1 cellular context compared by ENCODE assay signal in genomic region chr1:211521102-211521815, GRCh38.
TF ChIP-seq lines count a peak whose summit lies in the region.

No MANE protein-coding gene starts in this region.

TF ChIP-seq in HepG2, 621 proteins besides CTCF, POLR2A, EP300 and RAD21 (continued from another document and continues in another):
- TF ChIP-seq SOX13 (IDR thresholded peaks at IDR 0.05) (no peak), SOX13 (CRISPR knock-in tag; conservative IDR thresholded peaks at IDR 0.05 in 1 of 2, IDR thresholded peaks at IDR 0.05 in 1 of 2) (peak in 1 of 2 experiments; percentile 56; a peak in 2 of 4 replicates), BRCA1 (CRISPR knock-in tag; IDR thresholded peaks at IDR 0.05) (no peak), ZNF33B (CRISPR knock-in tag; IDR thresholded peaks at IDR 0.05) (no peak), SMAD3 (CRISPR knock-in tag; IDR thresholded peaks at IDR 0.05) (no peak), ATF6 (CRISPR knock-in tag; conservative IDR thresholded peaks at IDR 0.05) (no peak), SMARCE1 (IDR thresholded peaks at IDR 0.05; ENCODE audit: borderline replicate concordance) (no peak), HNF4G (IDR thresholded peaks at IDR 0.05; ENCODE audit: borderline replicate concordance, low read depth, low read length) (peak; percentile 51; the same call in 1 of the 2 replicates), HNF4G (CRISPR knock-in tag; IDR thresholded peaks at IDR 0.05; ENCODE audit: borderline replicate concordance, low read depth) (0 out of 2 replicates have a peak, but pooled peaks have one; percentile 25), NR2F1 (CRISPR knock-in tag; IDR thresholded peaks at IDR 0.05) (no peak), SMAD1 (CRISPR knock-in tag; IDR thresholded peaks at IDR 0.05; ENCODE audit: borderline replicate concordance, low read depth) (no peak), ZBTB42 (CRISPR knock-in tag; IDR thresholded peaks at IDR 0.05) (no peak), PHF20 (CRISPR knock-in tag; IDR thresholded peaks at IDR 0.05) (no peak), MIXL1 (CRISPR knock-in tag; IDR thresholded peaks at IDR 0.05) (no peak), ZNF547 (CRISPR knock-in tag; IDR thresholded peaks at IDR 0.05) (no peak), ZBTB7B (CRISPR knock-in tag; IDR thresholded peaks at IDR 0.05) (no peak), ZNF724P (CRISPR knock-in tag; IDR thresholded peaks at IDR 0.05; ENCODE audit: borderline replicate concordance) (no peak), SIX1 (CRISPR knock-in tag; IDR thresholded peaks at IDR 0.05; ENCODE audit: borderline replicate concordance) (peak; percentile 61; the same call in 1 of the 2 replicates), HOXD1 (CRISPR knock-in tag; IDR thresholded peaks at IDR 0.05) (no peak), GATA4 (IDR thresholded peaks at IDR 0.05; ENCODE audit: borderline replicate concordance, low read depth) (no peak), ATF4 (CRISPR knock-in tag; IDR thresholded peaks at IDR 0.05) (no peak), YEATS4 (CRISPR knock-in tag; IDR thresholded peaks at IDR 0.05; ENCODE audit: borderline replicate concordance) (no peak), CHD2 (IDR thresholded peaks at IDR 0.05; ENCODE audit: low read depth, low read length) (no peak), MAFK (conservative IDR thresholded peaks at IDR 0.05 in 1 of 2, IDR thresholded peaks at IDR 0.05 in 1 of 2; ENCODE audit: low read length in 2 of 2) (no peak), ZNF329 (CRISPR knock-in tag; IDR thresholded peaks at IDR 0.05; ENCODE audit: low read depth) (no peak), ZNF770 (CRISPR knock-in tag; IDR thresholded peaks at IDR 0.05) (no peak), SOX5 (CRISPR knock-in tag; IDR thresholded peaks at IDR 0.05; ENCODE audit: borderline replicate concordance) (peak; percentile 27; the same call in 1 of the 2 replicates), YY1 (IDR thresholded peaks at IDR 0.05; ENCODE audit: insufficient read depth, insufficient replicate concordance, low read depth, low read length) (no peak), ZFP37 (CRISPR knock-in tag; IDR thresholded peaks at IDR 0.05; ENCODE audit: borderline replicate concordance) (no peak), ZNF367 (CRISPR knock-in tag; IDR thresholded peaks at IDR 0.05; ENCODE audit: borderline replicate concordance) (no peak), EEA1 (CRISPR knock-in tag; IDR thresholded peaks at IDR 0.05; ENCODE audit: borderline replicate concordance) (no peak), KDM3A (CRISPR knock-in tag; IDR thresholded peaks at IDR 0.05; ENCODE audit: low read depth) (no peak), SNAI1 (CRISPR knock-in tag; IDR thresholded peaks at IDR 0.05; ENCODE audit: borderline replicate concordance) (no peak)
- TF ChIP-seq, protein P1, sequence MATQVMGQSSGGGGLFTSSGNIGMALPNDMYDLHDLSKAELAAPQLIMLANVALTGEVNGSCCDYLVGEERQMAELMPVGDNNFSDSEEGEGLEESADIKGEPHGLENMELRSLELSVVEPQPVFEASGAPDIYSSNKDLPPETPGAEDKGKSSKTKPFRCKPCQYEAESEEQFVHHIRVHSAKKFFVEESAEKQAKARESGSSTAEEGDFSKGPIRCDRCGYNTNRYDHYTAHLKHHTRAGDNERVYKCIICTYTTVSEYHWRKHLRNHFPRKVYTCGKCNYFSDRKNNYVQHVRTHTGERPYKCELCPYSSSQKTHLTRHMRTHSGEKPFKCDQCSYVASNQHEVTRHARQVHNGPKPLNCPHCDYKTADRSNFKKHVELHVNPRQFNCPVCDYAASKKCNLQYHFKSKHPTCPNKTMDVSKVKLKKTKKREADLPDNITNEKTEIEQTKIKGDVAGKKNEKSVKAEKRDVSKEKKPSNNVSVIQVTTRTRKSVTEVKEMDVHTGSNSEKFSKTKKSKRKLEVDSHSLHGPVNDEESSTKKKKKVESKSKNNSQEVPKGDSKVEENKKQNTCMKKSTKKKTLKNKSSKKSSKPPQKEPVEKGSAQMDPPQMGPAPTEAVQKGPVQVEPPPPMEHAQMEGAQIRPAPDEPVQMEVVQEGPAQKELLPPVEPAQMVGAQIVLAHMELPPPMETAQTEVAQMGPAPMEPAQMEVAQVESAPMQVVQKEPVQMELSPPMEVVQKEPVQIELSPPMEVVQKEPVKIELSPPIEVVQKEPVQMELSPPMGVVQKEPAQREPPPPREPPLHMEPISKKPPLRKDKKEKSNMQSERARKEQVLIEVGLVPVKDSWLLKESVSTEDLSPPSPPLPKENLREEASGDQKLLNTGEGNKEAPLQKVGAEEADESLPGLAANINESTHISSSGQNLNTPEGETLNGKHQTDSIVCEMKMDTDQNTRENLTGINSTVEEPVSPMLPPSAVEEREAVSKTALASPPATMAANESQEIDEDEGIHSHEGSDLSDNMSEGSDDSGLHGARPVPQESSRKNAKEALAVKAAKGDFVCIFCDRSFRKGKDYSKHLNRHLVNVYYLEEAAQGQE (IDR thresholded peaks at IDR 0.05; ENCODE audit: borderline replicate concordance in 1 of 2, low read depth in 1 of 2, low read length in 2 of 2) = no peak; a peak in 1 of 4 replicates
- TF ChIP-seq, protein P2, sequence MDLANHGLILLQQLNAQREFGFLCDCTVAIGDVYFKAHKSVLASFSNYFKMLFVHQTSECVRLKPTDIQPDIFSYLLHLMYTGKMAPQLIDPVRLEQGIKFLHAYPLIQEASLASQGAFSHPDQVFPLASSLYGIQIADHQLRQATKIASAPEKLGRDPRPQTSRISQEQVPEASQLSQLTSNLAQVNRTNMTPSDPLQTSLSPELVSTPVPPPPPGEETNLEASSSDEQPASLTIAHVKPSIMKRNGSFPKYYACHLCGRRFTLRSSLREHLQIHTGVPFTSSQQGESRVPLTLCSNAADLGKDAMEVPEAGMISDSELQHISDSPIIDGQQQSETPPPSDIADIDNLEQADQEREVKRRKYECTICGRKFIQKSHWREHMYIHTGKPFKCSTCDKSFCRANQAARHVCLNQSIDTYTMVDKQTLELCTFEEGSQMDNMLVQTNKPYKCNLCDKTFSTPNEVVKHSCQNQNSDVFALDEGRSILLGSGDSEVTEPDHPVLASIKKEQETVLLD (CRISPR knock-in tag; IDR thresholded peaks at IDR 0.05; ENCODE audit: low read depth) = no peak
- TF ChIP-seq, protein P3, sequence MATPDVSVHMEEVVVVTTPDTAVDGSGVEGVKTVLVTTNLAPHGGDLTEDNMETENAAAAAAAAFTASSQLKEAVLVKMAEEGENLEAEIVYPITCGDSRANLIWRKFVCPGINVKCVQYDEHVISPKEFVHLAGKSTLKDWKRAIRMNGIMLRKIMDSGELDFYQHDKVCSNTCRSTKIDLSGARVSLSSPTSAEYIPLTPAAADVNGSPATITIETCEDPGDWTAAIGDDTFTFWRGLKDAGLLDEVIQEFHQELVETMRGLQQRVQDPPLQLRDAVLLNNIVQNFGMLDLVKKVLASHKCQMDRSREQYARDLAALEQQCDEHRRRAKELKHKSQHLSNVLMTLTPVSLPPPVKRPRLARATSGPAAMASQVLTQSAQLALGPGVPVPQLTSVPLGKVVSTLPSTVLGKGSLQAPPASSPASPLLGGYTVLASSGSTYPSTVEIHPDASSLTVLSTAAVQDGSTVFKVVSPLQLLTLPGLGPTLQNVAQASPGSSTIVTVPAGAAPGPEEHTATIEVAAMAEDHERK (CRISPR knock-in tag; IDR thresholded peaks at IDR 0.05; ENCODE audit: low read depth) = no peak
- TF ChIP-seq, protein P4, sequence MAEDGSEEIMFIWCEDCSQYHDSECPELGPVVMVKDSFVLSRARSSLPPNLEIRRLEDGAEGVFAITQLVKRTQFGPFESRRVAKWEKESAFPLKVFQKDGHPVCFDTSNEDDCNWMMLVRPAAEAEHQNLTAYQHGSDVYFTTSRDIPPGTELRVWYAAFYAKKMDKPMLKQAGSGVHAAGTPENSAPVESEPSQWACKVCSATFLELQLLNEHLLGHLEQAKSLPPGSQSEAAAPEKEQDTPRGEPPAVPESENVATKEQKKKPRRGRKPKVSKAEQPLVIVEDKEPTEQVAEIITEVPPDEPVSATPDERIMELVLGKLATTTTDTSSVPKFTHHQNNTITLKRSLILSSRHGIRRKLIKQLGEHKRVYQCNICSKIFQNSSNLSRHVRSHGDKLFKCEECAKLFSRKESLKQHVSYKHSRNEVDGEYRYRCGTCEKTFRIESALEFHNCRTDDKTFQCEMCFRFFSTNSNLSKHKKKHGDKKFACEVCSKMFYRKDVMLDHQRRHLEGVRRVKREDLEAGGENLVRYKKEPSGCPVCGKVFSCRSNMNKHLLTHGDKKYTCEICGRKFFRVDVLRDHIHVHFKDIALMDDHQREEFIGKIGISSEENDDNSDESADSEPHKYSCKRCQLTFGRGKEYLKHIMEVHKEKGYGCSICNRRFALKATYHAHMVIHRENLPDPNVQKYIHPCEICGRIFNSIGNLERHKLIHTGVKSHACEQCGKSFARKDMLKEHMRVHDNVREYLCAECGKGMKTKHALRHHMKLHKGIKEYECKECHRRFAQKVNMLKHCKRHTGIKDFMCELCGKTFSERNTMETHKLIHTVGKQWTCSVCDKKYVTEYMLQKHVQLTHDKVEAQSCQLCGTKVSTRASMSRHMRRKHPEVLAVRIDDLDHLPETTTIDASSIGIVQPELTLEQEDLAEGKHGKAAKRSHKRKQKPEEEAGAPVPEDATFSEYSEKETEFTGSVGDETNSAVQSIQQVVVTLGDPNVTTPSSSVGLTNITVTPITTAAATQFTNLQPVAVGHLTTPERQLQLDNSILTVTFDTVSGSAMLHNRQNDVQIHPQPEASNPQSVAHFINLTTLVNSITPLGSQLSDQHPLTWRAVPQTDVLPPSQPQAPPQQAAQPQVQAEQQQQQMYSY (CRISPR knock-in tag; IDR thresholded peaks at IDR 0.05) = no peak
- TF ChIP-seq, protein P5, sequence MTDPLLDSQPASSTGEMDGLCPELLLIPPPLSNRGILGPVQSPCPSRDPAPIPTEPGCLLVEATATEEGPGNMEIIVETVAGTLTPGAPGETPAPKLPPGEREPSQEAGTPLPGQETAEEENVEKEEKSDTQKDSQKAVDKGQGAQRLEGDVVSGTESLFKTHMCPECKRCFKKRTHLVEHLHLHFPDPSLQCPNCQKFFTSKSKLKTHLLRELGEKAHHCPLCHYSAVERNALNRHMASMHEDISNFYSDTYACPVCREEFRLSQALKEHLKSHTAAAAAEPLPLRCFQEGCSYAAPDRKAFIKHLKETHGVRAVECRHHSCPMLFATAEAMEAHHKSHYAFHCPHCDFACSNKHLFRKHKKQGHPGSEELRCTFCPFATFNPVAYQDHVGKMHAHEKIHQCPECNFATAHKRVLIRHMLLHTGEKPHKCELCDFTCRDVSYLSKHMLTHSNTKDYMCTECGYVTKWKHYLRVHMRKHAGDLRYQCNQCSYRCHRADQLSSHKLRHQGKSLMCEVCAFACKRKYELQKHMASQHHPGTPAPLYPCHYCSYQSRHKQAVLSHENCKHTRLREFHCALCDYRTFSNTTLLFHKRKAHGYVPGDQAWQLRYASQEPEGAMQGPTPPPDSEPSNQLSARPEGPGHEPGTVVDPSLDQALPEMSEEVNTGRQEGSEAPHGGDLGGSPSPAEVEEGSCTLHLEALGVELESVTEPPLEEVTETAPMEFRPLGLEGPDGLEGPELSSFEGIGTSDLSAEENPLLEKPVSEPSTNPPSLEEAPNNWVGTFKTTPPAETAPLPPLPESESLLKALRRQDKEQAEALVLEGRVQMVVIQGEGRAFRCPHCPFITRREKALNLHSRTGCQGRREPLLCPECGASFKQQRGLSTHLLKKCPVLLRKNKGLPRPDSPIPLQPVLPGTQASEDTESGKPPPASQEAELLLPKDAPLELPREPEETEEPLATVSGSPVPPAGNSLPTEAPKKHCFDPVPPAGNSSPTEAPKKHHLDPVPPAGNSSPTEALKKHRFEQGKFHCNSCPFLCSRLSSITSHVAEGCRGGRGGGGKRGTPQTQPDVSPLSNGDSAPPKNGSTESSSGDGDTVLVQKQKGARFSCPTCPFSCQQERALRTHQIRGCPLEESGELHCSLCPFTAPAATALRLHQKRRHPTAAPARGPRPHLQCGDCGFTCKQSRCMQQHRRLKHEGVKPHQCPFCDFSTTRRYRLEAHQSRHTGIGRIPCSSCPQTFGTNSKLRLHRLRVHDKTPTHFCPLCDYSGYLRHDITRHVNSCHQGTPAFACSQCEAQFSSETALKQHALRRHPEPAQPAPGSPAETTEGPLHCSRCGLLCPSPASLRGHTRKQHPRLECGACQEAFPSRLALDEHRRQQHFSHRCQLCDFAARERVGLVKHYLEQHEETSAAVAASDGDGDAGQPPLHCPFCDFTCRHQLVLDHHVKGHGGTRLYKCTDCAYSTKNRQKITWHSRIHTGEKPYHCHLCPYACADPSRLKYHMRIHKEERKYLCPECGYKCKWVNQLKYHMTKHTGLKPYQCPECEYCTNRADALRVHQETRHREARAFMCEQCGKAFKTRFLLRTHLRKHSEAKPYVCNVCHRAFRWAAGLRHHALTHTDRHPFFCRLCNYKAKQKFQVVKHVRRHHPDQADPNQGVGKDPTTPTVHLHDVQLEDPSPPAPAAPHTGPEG (CRISPR knock-in tag; IDR thresholded peaks at IDR 0.05) = no peak
